In the genomic region with DNA sequence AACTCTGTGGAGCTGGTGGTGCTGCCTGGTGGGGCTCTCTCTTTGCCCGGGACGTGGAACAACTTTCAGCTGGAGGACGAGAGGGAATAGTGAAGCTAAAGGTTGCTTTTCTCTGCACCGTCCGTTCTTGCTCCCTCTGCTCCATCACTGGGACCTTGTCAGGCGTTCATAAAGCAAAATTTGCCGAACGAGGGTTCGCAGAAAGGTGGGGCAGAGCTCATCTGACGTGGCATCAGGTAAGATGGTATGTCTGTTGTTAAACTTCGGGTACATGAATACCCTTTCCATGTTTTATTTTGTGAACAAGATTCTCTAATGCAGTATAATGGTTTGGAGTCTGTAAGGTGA, we compare ENCODE assay signal across 1 cellular context.
TF ChIP-seq lines count a peak whose summit lies in the region.

No MANE protein-coding gene starts in this region.

TF ChIP-seq in HepG2, 621 proteins besides CTCF, POLR2A, EP300 and RAD21:
- TF ChIP-seq ATAD3A (CRISPR knock-in tag; IDR thresholded peaks at IDR 0.05) (no peak), HCFC1 (IDR thresholded peaks at IDR 0.05; ENCODE audit: low read depth, low read length) (no peak), ZMYM2 (CRISPR knock-in tag; IDR thresholded peaks at IDR 0.05) (peak; percentile 7; the same call in 1 of the 2 replicates), ZNF24 (IDR thresholded peaks at IDR 0.05) (no peak), ZNF75D (CRISPR knock-in tag; IDR thresholded peaks at IDR 0.05; ENCODE audit: borderline replicate concordance) (no peak), NRL (CRISPR knock-in tag; IDR thresholded peaks at IDR 0.05; ENCODE audit: borderline replicate concordance) (no peak), ZNF777 (CRISPR knock-in tag; IDR thresholded peaks at IDR 0.05) (peak; percentile 84), KLF15 (CRISPR knock-in tag; IDR thresholded peaks at IDR 0.05; ENCODE audit: borderline replicate concordance) (no peak)
- TF ChIP-seq, protein P1, sequence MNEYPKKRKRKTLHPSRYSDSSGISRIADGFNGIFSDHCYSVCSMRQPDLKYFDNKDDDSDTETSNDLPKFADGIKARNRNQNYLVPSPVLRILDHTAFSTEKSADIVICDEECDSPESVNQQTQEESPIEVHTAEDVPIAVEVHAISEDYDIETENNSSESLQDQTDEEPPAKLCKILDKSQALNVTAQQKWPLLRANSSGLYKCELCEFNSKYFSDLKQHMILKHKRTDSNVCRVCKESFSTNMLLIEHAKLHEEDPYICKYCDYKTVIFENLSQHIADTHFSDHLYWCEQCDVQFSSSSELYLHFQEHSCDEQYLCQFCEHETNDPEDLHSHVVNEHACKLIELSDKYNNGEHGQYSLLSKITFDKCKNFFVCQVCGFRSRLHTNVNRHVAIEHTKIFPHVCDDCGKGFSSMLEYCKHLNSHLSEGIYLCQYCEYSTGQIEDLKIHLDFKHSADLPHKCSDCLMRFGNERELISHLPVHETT (CRISPR knock-in tag; conservative IDR thresholded peaks at IDR 0.05) = no peak
- TF ChIP-seq, protein P2, sequence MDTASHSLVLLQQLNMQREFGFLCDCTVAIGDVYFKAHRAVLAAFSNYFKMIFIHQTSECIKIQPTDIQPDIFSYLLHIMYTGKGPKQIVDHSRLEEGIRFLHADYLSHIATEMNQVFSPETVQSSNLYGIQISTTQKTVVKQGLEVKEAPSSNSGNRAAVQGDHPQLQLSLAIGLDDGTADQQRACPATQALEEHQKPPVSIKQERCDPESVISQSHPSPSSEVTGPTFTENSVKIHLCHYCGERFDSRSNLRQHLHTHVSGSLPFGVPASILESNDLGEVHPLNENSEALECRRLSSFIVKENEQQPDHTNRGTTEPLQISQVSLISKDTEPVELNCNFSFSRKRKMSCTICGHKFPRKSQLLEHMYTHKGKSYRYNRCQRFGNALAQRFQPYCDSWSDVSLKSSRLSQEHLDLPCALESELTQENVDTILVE (CRISPR knock-in tag; IDR thresholded peaks at IDR 0.05) = no peak
